25 cellular contexts compared by ENCODE assay signal in genomic region chr3:31223278-31223677, GRCh38.
A peak's percentile ranks its signal among the peaks of the same experiment; 100 is the strongest.
DNase-seq lines count a peak whose midpoint lies in the region; ATAC-seq and TF ChIP-seq lines count a peak whose summit lies in the region.
"Had no signal": no experiment of that assay in that cellular context is flagged by ENCODE, and none has a peak within 500 bp of the region (broad histone marks: within the 10 kb centered on the region; RNA-seq: fewer than 3 reads in every experiment).

No MANE protein-coding gene starts in this region.

- DNase-seq in NCI-H748 (lab: John Stamatoyannopoulos, UW; ENCODE audit: unreplicated experiment) = peak; percentile 10
- DNase-seq in NCI-H748 treated with DMSO at 0.1 percent for 48 hours (lab: John Stamatoyannopoulos, UW) = no peak
- DNase-seq in CD4-positive, CD25-positive, alpha-beta regulatory T cell = peak in 1 of 3 donors; percentile 62
- no peak for DNase-seq in T-helper 17 cell
- DNase-seq in naive B cell = no peak
- DNase-seq in hepatocyte (ENCODE audit: low spot score) = no peak
- DNase-seq in HEK293T (ENCODE audit: extremely low spot score) = no peak
- DNase-seq in NCI-H526 (lab: John Stamatoyannopoulos, UW) = no peak
- DNase-seq: activated CD8-positive, alpha-beta memory T cell treated with anti-CD3 and anti-CD28 coated beads for 24 hours; activated naive CD8-positive, alpha-beta T cell treated with anti-CD3 and anti-CD28 coated beads, Interleukin-2, amount 10 ng/mL, durations not matched to agents 7 days and 5 days; activated T-cell treated with anti-CD3 and anti-CD28 coated beads, Interleukin-2, amount 50 U/mL, for 48 hours; cerebellar nuclear complex; COR-L47; DMS79; kidney; NCI-H187 treated with DMSO at 0.1 percent for 48 hours; NCI-H69; stimulated activated naive CD8-positive, alpha-beta T cell treated with anti-CD3 and anti-CD28 coated beads, Interleukin-15, amount 100 ng/mL, for 72 hours; tibial artery had no signal

- H3K4me2 ChIP-seq in hepatocyte = no peak overlapping the region
- H3K4me2 ChIP-seq: KMS-11 had no signal

- WGBS in hepatocyte (ENCODE audit: low lambda C conversion rate, missing lambda C conversion rate) = 87% methylated on average over 4 of the region's 4 CpGs

- POLR2A ChIA-PET in HEK293T (lab: Yijun Ruan, JAX) = interaction anchor here (1.6 kb wide), 1 partner anchor 309 kb away, joined by 4 read pairs; the partner anchor contains the start of gene STT3B

- H3K4me1 ChIP-seq in CD4-positive, CD25-positive, alpha-beta regulatory T cell (ENCODE audit: control insufficient read depth, insufficient read depth, low read length, poor library complexity, severe bottlenecking) = peaks cover 66% of the 10 kb centered on the region
- H3K4me1 ChIP-seq in hepatocyte (ENCODE audit: insufficient read depth) = no peaks in the 10 kb centered on the region

- no peak overlapping the region for H3K27ac ChIP-seq in CD4-positive, CD25-positive, alpha-beta regulatory T cell (ENCODE audit: insufficient read depth, low read length, poor library complexity, severe bottlenecking)
- no peak overlapping the region for H3K27ac ChIP-seq in hepatocyte
- H3K27ac ChIP-seq: 22Rv1, KMS-11, SK-N-MC, tibial artery had no signal

- peak overlapping the region in 3 of 4 donors; percentile 2 to 89 (median 72) for H3K4me3 Mint-ChIP-seq in CD4-positive, CD25-positive, alpha-beta regulatory T cell
- peak overlapping the region; percentile 84 for H3K4me3 Mint-ChIP-seq in T-helper 17 cell
- H3K4me3 Mint-ChIP-seq in naive B cell = peak overlapping the region in 6 of 8 donors; percentile 33 to 72 (median 65)
- H3K4me3 Mint-ChIP-seq: activated naive CD8-positive, alpha-beta T cell treated with anti-CD3 and anti-CD28 coated beads, Interleukin-2, amount 10 ng/mL, durations not matched to agents 7 days and 5 days had no signal

- H2AFZ ChIP-seq in hepatocyte = no peak overlapping the region

- H3K9me3 Mint-ChIP-seq in CD4-positive, CD25-positive, alpha-beta regulatory T cell = peaks cover 0 to 8% (median 2%) of the 10 kb centered on the region in 7 donors
- peaks cover 0 to 6% (median 4%) of the 10 kb centered on the region in 7 donors for H3K9me3 Mint-ChIP-seq in naive B cell

- no peaks in the 10 kb centered on the region for H3K9me3 ChIP-seq in CD4-positive, CD25-positive, alpha-beta regulatory T cell (ENCODE audit: control insufficient read depth in 2 of 2, low read length in 2 of 2)
- no peaks in the 10 kb centered on the region for H3K9me3 ChIP-seq in T-helper 17 cell (ENCODE audit: control insufficient read depth, low read length, poor library complexity, severe bottlenecking)
- no peaks in the 10 kb centered on the region for H3K9me3 ChIP-seq in hepatocyte (ENCODE audit: low read depth)
- H3K9me3 ChIP-seq: tibial artery had no signal

- H3K27me3 ChIP-seq in CD4-positive, CD25-positive, alpha-beta regulatory T cell (ENCODE audit: control insufficient read depth, insufficient read depth, low read length) = no peaks in the 10 kb centered on the region
- H3K27me3 ChIP-seq in hepatocyte = no peaks in the 10 kb centered on the region
- H3K27me3 ChIP-seq: tibial artery had no signal

- no peaks in the 10 kb centered on the region for H3K36me3 ChIP-seq in CD4-positive, CD25-positive, alpha-beta regulatory T cell (ENCODE audit: control insufficient read depth, insufficient read depth, low read length)
- H3K36me3 ChIP-seq in hepatocyte (replicated peaks; ENCODE audit: insufficient read depth, low read depth) = no peaks in the 10 kb centered on the region
- H3K36me3 ChIP-seq: tibial artery had no signal

- no peaks in the 10 kb centered on the region for H3K79me2 ChIP-seq in hepatocyte

- CTCF ChIA-PET in HEK293T (lab: Yijun Ruan, JAX) = no interaction called here

- H3K4me3 ChIP-seq in CD4-positive, CD25-positive, alpha-beta regulatory T cell (ENCODE audit: low read depth, low read length) = no peak overlapping the region
- no peak overlapping the region for H3K4me3 ChIP-seq in hepatocyte
- H3K4me3 ChIP-seq: GM12878, SK-N-MC, tibial artery had no signal

- no peaks in the 10 kb centered on the region for H3K9me2 ChIP-seq in hepatocyte (replicated peaks; ENCODE audit: insufficient read depth)

- ATAC-seq in CD4-positive, CD25-positive, alpha-beta regulatory T cell (ENCODE audit: low read depth in 2 of 2) = no peak
- no peak for ATAC-seq in T-helper 17 cell
- ATAC-seq in naive B cell (ENCODE audit: low read depth in 2 of 2) = no peak
- ATAC-seq: GM12878; sciatic nerve; stimulated activated naive CD8-positive, alpha-beta T cell treated with anti-CD3 and anti-CD28 coated beads, Interleukin-15, amount 100 ng/mL, for 72 hours had no signal

- H3K4me1 Mint-ChIP-seq in CD4-positive, CD25-positive, alpha-beta regulatory T cell = peaks cover 35 to 90% (median 70%) of the 10 kb centered on the region in 4 donors
- H3K4me1 Mint-ChIP-seq in T-helper 17 cell = peaks cover 74% of the 10 kb centered on the region
- H3K4me1 Mint-ChIP-seq in naive B cell = peaks cover 53 to 55% (median 54%) of the 10 kb centered on the region in 3 donors

- H3K27me3 Mint-ChIP-seq in CD4-positive, CD25-positive, alpha-beta regulatory T cell = no peaks in the 10 kb centered on the region
- H3K27me3 Mint-ChIP-seq in T-helper 17 cell (no peaks in the 10 kb centered on the region), naive B cell (no peaks in the 10 kb centered on the region)
- H3K27me3 Mint-ChIP-seq: activated naive CD8-positive, alpha-beta T cell treated with anti-CD3 and anti-CD28 coated beads, Interleukin-2, amount 10 ng/mL, durations not matched to agents 7 days and 5 days; progenitor cell of endocrine pancreas; stimulated activated naive CD8-positive, alpha-beta T cell treated with anti-CD3 and anti-CD28 coated beads, Interleukin-15, amount 100 ng/mL, for 72 hours had no signal

- no peaks in the 10 kb centered on the region for H3K36me3 Mint-ChIP-seq in CD4-positive, CD25-positive, alpha-beta regulatory T cell
- no peaks in the 10 kb centered on the region for H3K36me3 Mint-ChIP-seq in T-helper 17 cell (ENCODE audit: low read depth)
- H3K36me3 Mint-ChIP-seq in naive B cell = no peaks in the 10 kb centered on the region

- no peak for TF ChIP-seq CTCF in hepatocyte (IDR thresholded peaks at IDR 0.05; ENCODE audit: poor library complexity)

- peak overlapping the region; percentile 81 to 99 (median 86) for H3K27ac Mint-ChIP-seq in CD4-positive, CD25-positive, alpha-beta regulatory T cell
- H3K27ac Mint-ChIP-seq in T-helper 17 cell = peak overlapping the region; percentile 97
- H3K27ac Mint-ChIP-seq in naive B cell = peak overlapping the region; percentile 27 to 96 (median 83)
- H3K27ac Mint-ChIP-seq: activated naive CD8-positive, alpha-beta T cell treated with anti-CD3 and anti-CD28 coated beads, Interleukin-2, amount 10 ng/mL, durations not matched to agents 7 days and 5 days; progenitor cell of endocrine pancreas had no signal

- no peaks in the 10 kb centered on the region for H4K20me1 ChIP-seq in hepatocyte (ENCODE audit: insufficient read depth, poor library complexity, severe bottlenecking)

TF ChIP-seq in HEK293T, 16 proteins besides CTCF, POLR2A, EP300 and RAD21:
- no peak for TF ChIP-seq ARNT (IDR thresholded peaks at IDR 0.05)
TF ChIP-seq in HEK293T: peak in this region for 0.
